In genomic region chr17:29147228-29147627, GRCh38 we compare ENCODE assay signal across 8 cellular contexts. TPM values are rescaled to one million over a fixed set of nuclear protein-coding genes. Genes with fewer than 3 reads are reported as not detected.
DNase-seq lines count a peak whose midpoint lies in the region; ATAC-seq and TF ChIP-seq lines count a peak whose summit lies in the region.
"Not testable (repeated sequence)": the region's sequence is repeated elsewhere in the genome, so short reads cannot be mapped to it uniquely, and the experiment has no call there.

No MANE protein-coding gene starts in this region.

- not testable (repeated sequence) for H3K4me3 ChIP-seq in Caco-2 (ENCODE audit: low read depth, low read length); naive thymus-derived CD4-positive, alpha-beta T cell (ENCODE audit: low read length)

- not testable (repeated sequence) for DNase-seq in Caco-2; RWPE1 (ENCODE audit: low spot score); activated CD4-positive, alpha-beta T cell treated with anti-CD3 and anti-CD28 coated beads for 36 hours; activated T-cell treated with anti-CD3 and anti-CD28 coated beads, Interleukin-2, amount 50 U/mL, for 4 hours; activated naive CD8-positive, alpha-beta T cell treated with anti-CD3 and anti-CD28 coated beads, Interleukin-2, amount 50 U/mL, for 24 hours; glutamatergic neuron; naive thymus-derived CD4-positive, alpha-beta T cell; stimulated activated naive B cell treated with anti-CD40 and anti-IgM and Interleukin-4, amounts not matched to agents 10 μg/mL and 1 μg/mL and 100 μg/mL, for 72 hours

- H3K9me3 ChIP-seq in Caco-2; naive thymus-derived CD4-positive, alpha-beta T cell (ENCODE audit: control insufficient read depth in 2 of 3, low read length in 3 of 3): not testable (repeated sequence)

- ATAC-seq in activated CD4-positive, alpha-beta T cell treated with anti-CD3 and anti-CD28 coated beads for 36 hours; activated T-cell treated with anti-CD3 and anti-CD28 coated beads, Interleukin-2, amount 50 U/mL, for 4 hours; activated naive CD8-positive, alpha-beta T cell treated with anti-CD3 and anti-CD28 coated beads, Interleukin-2, amount 50 U/mL, for 24 hours; naive thymus-derived CD4-positive, alpha-beta T cell; stimulated activated naive B cell treated with anti-CD40 and anti-IgM and Interleukin-4, amounts not matched to agents 10 μg/mL and 1 μg/mL and 100 μg/mL, for 72 hours (replicated peaks): not testable (repeated sequence)

- POLR2A ChIA-PET in Caco-2 (lab: Charles Lee); RWPE1 (lab: Yijun Ruan, JAX; ENCODE audit: low non-redundant PET): not testable (repeated sequence)
- POLR2A ChIA-PET in activated CD4-positive, alpha-beta T cell treated with anti-CD3 and anti-CD28 coated beads for 36 hours (lab: Charles Lee), result interaction anchor here (1.2 kb wide), 1 partner anchor 33 kb away, joined by 3 read pairs; the partner anchor contains the start of gene MYO18A
- POLR2A ChIA-PET in naive thymus-derived CD4-positive, alpha-beta T cell (lab: Charles Lee), result interaction anchor here (0.7 to 4.7 kb wide), 5 partner anchors 8 to 147 kb away, joined by 3 to 27 read pairs (median 8); partner anchors contain the start of genes MYO18A and NUFIP2

- H3K27ac Mint-ChIP-seq in Caco-2 (ENCODE audit: unreplicated experiment) (peak overlapping the region; percentile 40), glutamatergic neuron (ENCODE audit: unreplicated experiment) (peak overlapping the region; percentile 5)
- peak overlapping the region; percentile 71 for H3K27ac Mint-ChIP-seq in activated CD4-positive, alpha-beta T cell treated with anti-CD3 and anti-CD28 coated beads for 36 hours
- peak overlapping the region; percentile 84 for H3K27ac Mint-ChIP-seq in activated naive CD8-positive, alpha-beta T cell treated with anti-CD3 and anti-CD28 coated beads, Interleukin-2, amount 50 U/mL, for 24 hours
- peak overlapping the region in 8 of 9 donors; percentile 28 to 96 (median 82) for H3K27ac Mint-ChIP-seq in naive thymus-derived CD4-positive, alpha-beta T cell
- H3K27ac Mint-ChIP-seq in stimulated activated naive B cell treated with anti-CD40 and anti-IgM and Interleukin-4, amounts not matched to agents 10 μg/mL and 1 μg/mL and 100 μg/mL, for 72 hours, result peak overlapping the region; percentile 11

- H3K36me3 ChIP-seq in Caco-2 (ENCODE audit: control insufficient read depth, insufficient read depth, low read length); naive thymus-derived CD4-positive, alpha-beta T cell (ENCODE audit: control insufficient read depth in 2 of 3, insufficient read depth in 3 of 3, low read length in 3 of 3): not testable (repeated sequence)

- H3K9me3 Mint-ChIP-seq in Caco-2 (ENCODE audit: unreplicated experiment); activated CD4-positive, alpha-beta T cell treated with anti-CD3 and anti-CD28 coated beads for 36 hours (ENCODE audit: low read depth); activated T-cell treated with anti-CD3 and anti-CD28 coated beads, Interleukin-2, amount 50 U/mL, for 4 hours; activated naive CD8-positive, alpha-beta T cell treated with anti-CD3 and anti-CD28 coated beads, Interleukin-2, amount 50 U/mL, for 24 hours; naive thymus-derived CD4-positive, alpha-beta T cell; stimulated activated naive B cell treated with anti-CD40 and anti-IgM and Interleukin-4, amounts not matched to agents 10 μg/mL and 1 μg/mL and 100 μg/mL, for 72 hours: not testable (repeated sequence)
- peaks cover 20% of the 10 kb centered on the region for H3K9me3 Mint-ChIP-seq in glutamatergic neuron (ENCODE audit: unreplicated experiment)

- H3K27me3 Mint-ChIP-seq in Caco-2 (ENCODE audit: insufficient read depth, unreplicated experiment); activated CD4-positive, alpha-beta T cell treated with anti-CD3 and anti-CD28 coated beads for 36 hours; activated T-cell treated with anti-CD3 and anti-CD28 coated beads, Interleukin-2, amount 50 U/mL, for 4 hours (ENCODE audit: low read depth); activated naive CD8-positive, alpha-beta T cell treated with anti-CD3 and anti-CD28 coated beads, Interleukin-2, amount 50 U/mL, for 24 hours; naive thymus-derived CD4-positive, alpha-beta T cell; stimulated activated naive B cell treated with anti-CD40 and anti-IgM and Interleukin-4, amounts not matched to agents 10 μg/mL and 1 μg/mL and 100 μg/mL, for 72 hours: not testable (repeated sequence)
- peaks cover 21% of the 10 kb centered on the region for H3K27me3 Mint-ChIP-seq in glutamatergic neuron (ENCODE audit: unreplicated experiment)

- peak overlapping the region; percentile 69 for H3K4me3 Mint-ChIP-seq in Caco-2 (ENCODE audit: unreplicated experiment)
- not testable (repeated sequence) for H3K4me3 Mint-ChIP-seq in activated CD4-positive, alpha-beta T cell treated with anti-CD3 and anti-CD28 coated beads for 36 hours; activated naive CD8-positive, alpha-beta T cell treated with anti-CD3 and anti-CD28 coated beads, Interleukin-2, amount 50 U/mL, for 24 hours; glutamatergic neuron (ENCODE audit: unreplicated experiment); stimulated activated naive B cell treated with anti-CD40 and anti-IgM and Interleukin-4, amounts not matched to agents 10 μg/mL and 1 μg/mL and 100 μg/mL, for 72 hours
- H3K4me3 Mint-ChIP-seq in activated T-cell treated with anti-CD3 and anti-CD28 coated beads, Interleukin-2, amount 50 U/mL, for 4 hours, result peak overlapping the region; percentile 37
- H3K4me3 Mint-ChIP-seq in naive thymus-derived CD4-positive, alpha-beta T cell, result peak overlapping the region in 3 of 10 donors; percentile 36 to 69 (median 62)

- H3K27ac ChIP-seq in RWPE1, result peak overlapping the region; percentile 58
- H3K27ac ChIP-seq in naive thymus-derived CD4-positive, alpha-beta T cell (ENCODE audit: low read depth, low read length), result not testable (repeated sequence)

- H3K4me1 Mint-ChIP-seq in Caco-2 (ENCODE audit: low read depth, unreplicated experiment) (peaks cover 36% of the 10 kb centered on the region), glutamatergic neuron (ENCODE audit: low read depth, unreplicated experiment) (peaks cover 63% of the 10 kb centered on the region)
- peaks cover 57% of the 10 kb centered on the region for H3K4me1 Mint-ChIP-seq in activated CD4-positive, alpha-beta T cell treated with anti-CD3 and anti-CD28 coated beads for 36 hours
- H3K4me1 Mint-ChIP-seq in activated T-cell treated with anti-CD3 and anti-CD28 coated beads, Interleukin-2, amount 50 U/mL, for 4 hours (ENCODE audit: low read depth), result peaks cover 48% of the 10 kb centered on the region
- H3K4me1 Mint-ChIP-seq in activated naive CD8-positive, alpha-beta T cell treated with anti-CD3 and anti-CD28 coated beads, Interleukin-2, amount 50 U/mL, for 24 hours, result peaks cover 59% of the 10 kb centered on the region
- peaks cover 40 to 63% (median 49%) of the 10 kb centered on the region in 7 donors for H3K4me1 Mint-ChIP-seq in naive thymus-derived CD4-positive, alpha-beta T cell
- H3K4me1 Mint-ChIP-seq in stimulated activated naive B cell treated with anti-CD40 and anti-IgM and Interleukin-4, amounts not matched to agents 10 μg/mL and 1 μg/mL and 100 μg/mL, for 72 hours, result peaks cover 57 to 81% of the 10 kb centered on the region in 2 donors

- BruUV-seq in Caco-2 (replicated peaks; lab: Mats Ljungman, UMichigan), result not testable (repeated sequence)

- not testable (repeated sequence) for H3K36me3 Mint-ChIP-seq in Caco-2 (ENCODE audit: insufficient read depth, unreplicated experiment); activated CD4-positive, alpha-beta T cell treated with anti-CD3 and anti-CD28 coated beads for 36 hours (ENCODE audit: low read depth); activated T-cell treated with anti-CD3 and anti-CD28 coated beads, Interleukin-2, amount 50 U/mL, for 4 hours (ENCODE audit: insufficient read depth); activated naive CD8-positive, alpha-beta T cell treated with anti-CD3 and anti-CD28 coated beads, Interleukin-2, amount 50 U/mL, for 24 hours (ENCODE audit: low read depth); glutamatergic neuron (ENCODE audit: unreplicated experiment); naive thymus-derived CD4-positive, alpha-beta T cell
- H3K36me3 Mint-ChIP-seq in stimulated activated naive B cell treated with anti-CD40 and anti-IgM and Interleukin-4, amounts not matched to agents 10 μg/mL and 1 μg/mL and 100 μg/mL, for 72 hours, result peaks cover 1 to 22% of the 10 kb centered on the region in 2 donors

- H3K4me1 ChIP-seq in Caco-2, result peaks cover 41% of the 10 kb centered on the region
- H3K4me1 ChIP-seq in naive thymus-derived CD4-positive, alpha-beta T cell (ENCODE audit: control insufficient read depth in 2 of 2, insufficient read depth in 2 of 2, low read length in 2 of 2), result peaks cover 12 to 26% of the 10 kb centered on the region in 2 donors

- intact Hi-C loops in Caco-2 (cut with micrococcal nuclease; ENCODE audit: unreplicated experiment); activated CD4-positive, alpha-beta T cell treated with anti-CD3 and anti-CD28 coated beads for 36 hours (cut with DNase I, micrococcal nuclease): not testable (repeated sequence)
- intact Hi-C loops in naive thymus-derived CD4-positive, alpha-beta T cell (cut with micrococcal nuclease), result loop anchor here (10.0 kb wide), 2 partner anchors 418 to 422 kb away; partner anchors contain the start of genes ABHD15 (in 2 of the 2), TP53I13 (in 2 of the 2), NEK8 (in 1 of the 2) and TLCD1 (in 1 of the 2)

- TF ChIP-seq CTCF in Caco-2 (IDR thresholded peaks at IDR 0.05; ENCODE audit: insufficient read depth in 1 of 2, low read depth in 1 of 2, low read length in 1 of 2, severe bottlenecking in 1 of 2, unreplicated experiment in 1 of 2); RWPE1 (conservative IDR thresholded peaks at IDR 0.05; ENCODE audit: low read depth); glutamatergic neuron (IDR thresholded peaks at IDR 0.05; ENCODE audit: partially characterized antibody, unreplicated experiment): not testable (repeated sequence)

- CTCF ChIA-PET in Caco-2 (lab: Charles Lee) (interaction anchor here (2.5 to 6.7 kb wide), 4 partner anchors 23 to 72 kb away, joined by 18 to 449 read pairs (median 29); partner anchors contain the start of gene MYO18A), RWPE1 (lab: Yijun Ruan, JAX) (interaction anchor here (0.7 to 4.3 kb wide), 4 partner anchors 10 to 73 kb away, joined by 5 to 45 read pairs (median 6); no protein-coding TSS in a partner anchor)
- CTCF ChIA-PET in activated CD4-positive, alpha-beta T cell treated with anti-CD3 and anti-CD28 coated beads for 36 hours (lab: Charles Lee), result interaction anchor here (0.6 to 21.7 kb wide), 20 partner anchors 8 to 425 kb away, joined by 3 to 300 read pairs (median 4); partner anchors contain the start of genes MYO18A and NUFIP2
- CTCF ChIA-PET in naive thymus-derived CD4-positive, alpha-beta T cell (lab: Charles Lee), result interaction anchor here (0.7 to 14.3 kb wide), 6 partner anchors 23 to 577 kb away, joined by 3 to 230 read pairs (median 54); partner anchors contain the start of gene MYO18A

- H3K27me3 ChIP-seq in Caco-2 (replicated peaks; ENCODE audit: control insufficient read depth, insufficient read depth, low read length); naive thymus-derived CD4-positive, alpha-beta T cell (ENCODE audit: control insufficient read depth in 2 of 2, insufficient read depth in 2 of 2, low read length in 2 of 2): not testable (repeated sequence)

RNA-seq across cellular contexts. Expression of gene MYO18A, which starts 33.0 kb away (rescaled TPM):
- total RNA-seq in Caco-2 (2022), result 47.1 and 55.5 TPM in 2 replicates
- 10 to 100 TPM; 31.9 to 38.2 TPM for total RNA-seq in activated CD4-positive, alpha-beta T cell treated with anti-CD3 and anti-CD28 coated beads for 36 hours
- total RNA-seq in activated T-cell treated with anti-CD3 and anti-CD28 coated beads, Interleukin-2, amount 50 U/mL, for 4 hours, result 10 to 100 TPM; 24.2 to 24.3 (median 24.2) TPM
- 465 TPM for total RNA-seq in glutamatergic neuron (ENCODE audit: unreplicated experiment)
- 100 to 1,000 TPM in 3 of 5 experiments, 10 to 100 TPM in 2; 89.5 to 144 (median 103) TPM for total RNA-seq in naive thymus-derived CD4-positive, alpha-beta T cell
- polyA plus RNA-seq in naive thymus-derived CD4-positive, alpha-beta T cell, result 10 to 100 TPM; 10.2 to 23.2 TPM

Comparison
In these comparisons a context has a peak if more than half of its experiments do, and no peak if none do; other contexts are left out.
1. H3K27ac Mint-ChIP-seq: peak in every context shown above with its lines; median percentile 84 in activated naive CD8-positive, alpha-beta T cell treated with anti-CD3 and anti-CD28 coated beads, Interleukin-2, amount 50 U/mL, for 24 hours; 82 in naive thymus-derived CD4-positive, alpha-beta T cell; 71 in activated CD4-positive, alpha-beta T cell treated with anti-CD3 and anti-CD28 coated beads for 36 hours; 40 in Caco-2; 11 in stimulated activated naive B cell treated with anti-CD40 and anti-IgM and Interleukin-4, amounts not matched to agents 10 μg/mL and 1 μg/mL and 100 μg/mL, for 72 hours; 5 in glutamatergic neuron.